In genomic region chr1:19817160-19817559, GRCh38 we compare ENCODE assay signal across 28 cellular contexts. TPM values are rescaled to one million over a fixed set of nuclear protein-coding genes. Genes with fewer than 3 reads are reported as not detected.
"Had no signal": no experiment of that assay in that cellular context is flagged by ENCODE, and none has a peak within 500 bp of the region (broad histone marks: within the 10 kb centered on the region; RNA-seq: fewer than 3 reads in every experiment).

No MANE protein-coding gene starts in this region.

- ATAC-seq: activated CD8-positive, alpha-beta T cell treated with anti-CD3 and anti-CD28 coated beads for 36 hours; activated naive CD4-positive, alpha-beta T cell treated with anti-CD3 and anti-CD28 coated beads, Interleukin-2, amount 50 U/mL, for 72 hours; activated T-helper 17 cell treated with anti-CD3 and anti-CD28 coated beads, Interleukin-2, amount 50 U/mL, for 72 hours; effector memory CD8-positive, alpha-beta T cell; esophagus mucosa; lower lobe of right lung; mucosa of descending colon; psoas muscle; right cardiac atrium; stimulated activated naive CD8-positive, alpha-beta T cell treated with anti-CD3 and anti-CD28 coated beads, Interleukin-15, Interleukin-2, amounts not matched to agents 100 U/mL and 50 U/mL, for 24 hours; upper lobe of right lung had no signal

- H3K27me3 ChIP-seq: brain microvascular endothelial cell, upper lobe of right lung had no signal

- H3K27ac ChIP-seq: brain microvascular endothelial cell, lower lobe of right lung, psoas muscle, upper lobe of right lung had no signal

- DNase-seq: activated CD4-positive, alpha-beta T cell treated with anti-CD3 and anti-CD28 coated beads, Interleukin-2, amount 10 ng/mL, durations not matched to agents 7 days and 5 days; activated CD4-positive, CD25-positive, alpha-beta regulatory T cell treated with anti-CD3 and anti-CD28 coated beads, Interleukin-2, amount 50 U/mL, for 72 hours; activated CD8-positive, alpha-beta T cell treated with anti-CD3 and anti-CD28 coated beads for 36 hours; activated T-cell treated with anti-CD3 and anti-CD28 coated beads, Interleukin-2, amount 50 U/mL, for 24 hours; aorta; brain microvascular endothelial cell; central memory CD4-positive, alpha-beta T cell; effector memory CD8-positive, alpha-beta T cell; foreskin melanocyte; lower lobe of right lung; mucosa of descending colon; naive B cell; psoas muscle; right cardiac atrium; stimulated activated CD4-positive, alpha-beta T cell treated with anti-CD3 and anti-CD28 coated beads, Interleukin-12 subunit alpha, Interleukin-12 subunit beta, amount 100 ng/mL, for 4 hours; stimulated activated CD4-positive, alpha-beta T cell treated with anti-CD3 and anti-CD28 coated beads, Interleukin-4, amount 100 ng/mL, for 4 hours; stimulated activated naive CD8-positive, alpha-beta T cell treated with anti-CD3 and anti-CD28 coated beads, Interleukin-15, Interleukin-2, amounts not matched to agents 100 U/mL and 50 U/mL, for 24 hours; SW 1271; upper lobe of right lung had no signal

- H3K4me1 ChIP-seq: lower lobe of right lung, psoas muscle, upper lobe of right lung had no signal

- H3K9me3 ChIP-seq: lower lobe of right lung, mucosa of descending colon, psoas muscle, upper lobe of right lung had no signal

- H3K4me3 ChIP-seq: lower lobe of right lung, mucosa of descending colon, psoas muscle, upper lobe of right lung had no signal

- H3K36me3 ChIP-seq: brain microvascular endothelial cell, lower lobe of right lung, upper lobe of right lung had no signal

RNA-seq across cellular contexts. Expression of gene RNF186, which starts 2.1 kb away (rescaled TPM):
- total RNA-seq: activated CD4-positive, alpha-beta T cell treated with anti-CD3 and anti-CD28 coated beads, Interleukin-2, amount 10 ng/mL, durations not matched to agents 7 days and 5 days; activated CD8-positive, alpha-beta T cell treated with anti-CD3 and anti-CD28 coated beads for 36 hours; activated naive CD4-positive, alpha-beta T cell treated with anti-CD3 and anti-CD28 coated beads, Interleukin-2, amount 50 U/mL, for 72 hours; activated T-helper 17 cell treated with anti-CD3 and anti-CD28 coated beads, Interleukin-2, amount 50 U/mL, for 72 hours; aorta; dermis microvascular lymphatic vessel endothelial cell; endothelial cell of umbilical vein; lower lobe of right lung; osteocyte; psoas muscle; right cardiac atrium; subcutaneous adipose tissue; T-helper 2 cell treated with Interferon-gamma antibody and Interleukin-4, amounts not matched to agents 100 ng/mL and 5 ng/mL, for 36 hours; upper lobe of right lung had no signal
- polyA plus RNA-seq: endothelial cell of umbilical vein, keratinocyte, right cardiac atrium had no signal
